ENCODE assay signal across 9 cellular contexts in the genomic region with DNA sequence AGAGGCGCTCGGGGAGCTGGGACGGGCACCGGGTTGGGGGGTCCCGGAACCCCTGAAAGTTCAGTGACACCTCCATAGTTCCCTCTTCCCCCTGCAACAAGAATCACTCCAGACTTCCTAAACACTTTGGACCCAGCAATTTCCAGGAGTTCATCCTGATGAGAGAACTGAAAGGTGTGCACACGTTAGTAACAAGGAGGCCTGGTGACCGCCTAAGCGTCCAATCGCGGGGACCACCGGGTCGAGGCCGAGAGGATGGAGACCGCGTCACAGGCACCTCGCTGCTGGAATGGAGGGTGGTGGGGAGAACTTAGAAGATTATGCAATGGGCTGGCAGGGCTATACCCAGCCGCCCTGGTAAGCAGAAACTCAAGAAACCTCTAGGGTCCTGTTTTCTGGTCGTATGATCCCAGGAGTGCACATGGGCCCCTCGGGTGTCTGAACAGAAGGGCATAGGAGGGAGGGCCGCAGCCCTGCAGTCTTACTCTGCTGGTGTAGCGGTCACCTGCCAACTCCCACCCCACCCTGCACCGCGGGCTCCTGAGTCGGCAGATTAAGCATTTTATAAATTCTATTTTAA. TPM values are rescaled to one million over a fixed set of nuclear protein-coding genes. Genes with fewer than 3 reads are reported as not detected.
DNase-seq lines count a peak whose midpoint lies in the region; ATAC-seq and TF ChIP-seq lines count a peak whose summit lies in the region.
"Not testable (repeated sequence)": the region's sequence is repeated elsewhere in the genome, so short reads cannot be mapped to it uniquely, and the experiment has no call there.
"Had no signal": no experiment of that assay in that cellular context is flagged by ENCODE, and none has a peak within 500 bp of the region (broad histone marks: within the 10 kb centered on the region; RNA-seq: fewer than 3 reads in every experiment).

No MANE protein-coding gene starts in this region.

- H3K4me3 Mint-ChIP-seq in activated T-helper 17 cell treated with anti-CD3 and anti-CD28 coated beads, Interleukin-2, amount 50 U/mL, for 72 hours = not testable (repeated sequence)
- peak overlapping the region; percentile 55 for H3K4me3 Mint-ChIP-seq in mesothelial cell of epicardium

- POLR2A ChIA-PET in BJ (lab: Charles Lee) = not testable (repeated sequence)

- not testable (repeated sequence) for H3K9ac ChIP-seq in HUES64 (ENCODE audit: low read depth, low read length); rectal smooth muscle tissue (ENCODE audit: low read length)

- 12% methylated on average over 10 of the region's 24 CpGs for WGBS in HUES64
- WGBS in tibial nerve, 2 donors = 15 to 29% methylated on average over 14 of the region's 24 CpGs

- not testable (repeated sequence) for H3K27ac ChIP-seq in HUES64 (ENCODE audit: low read depth, low read length); left ventricle myocardium inferior (replicated peaks); rectal smooth muscle tissue (ENCODE audit: low read depth, low read length); tibial nerve

- intact Hi-C loops in left ventricle myocardium inferior (cut with micrococcal nuclease) = not testable (repeated sequence)

- H3K27ac Mint-ChIP-seq in activated T-helper 17 cell treated with anti-CD3 and anti-CD28 coated beads, Interleukin-2, amount 50 U/mL, for 72 hours; mesothelial cell of epicardium: not testable (repeated sequence)

- H3K27me3 Mint-ChIP-seq in activated T-helper 17 cell treated with anti-CD3 and anti-CD28 coated beads, Interleukin-2, amount 50 U/mL, for 72 hours; mesothelial cell of epicardium (ENCODE audit: low read depth): not testable (repeated sequence)

- CTCF ChIA-PET in BJ (lab: Yijun Ruan, JAX) = not testable (repeated sequence)

- peak overlapping the region; percentile 11; the same call in 1 of the 2 replicates for H3K4me3 ChIP-seq in BJ (ENCODE audit: low read depth, low read length)
- peak overlapping the region; percentile 39 for H3K4me3 ChIP-seq in HUES64 (ENCODE audit: low read length)
- peak overlapping the region; percentile 41 for H3K4me3 ChIP-seq in epithelial cell of proximal tubule (ENCODE audit: low read depth, low read length)
- H3K4me3 ChIP-seq in left ventricle myocardium inferior = peak overlapping the region; percentile 50
- H3K4me3 ChIP-seq in rectal smooth muscle tissue (ENCODE audit: low read length) = peak overlapping the region; percentile 27
- H3K4me3 ChIP-seq in tibial nerve = peak overlapping the region in 3 of 4 donors; percentile 9 to 30 (median 12)

- not testable (repeated sequence) for H3K27me3 ChIP-seq in BJ (ENCODE audit: control insufficient read depth, insufficient read depth, low read length); HUES64 (ENCODE audit: insufficient read depth, low read length); left ventricle myocardium inferior (ENCODE audit: low read depth); rectal smooth muscle tissue (ENCODE audit: control insufficient read depth, insufficient read depth, low read length); tibial nerve

- DNase-seq in BJ (ENCODE audit: low read depth); epithelial cell of proximal tubule (ENCODE audit: low read depth); left ventricle myocardium inferior; mesothelial cell of epicardium (ENCODE audit: low spot score in 2 of 2, unreplicated experiment in 2 of 2); tibial nerve (ENCODE audit: low spot score in 2 of 2): not testable (repeated sequence)

- H3K4me1 Mint-ChIP-seq in activated T-helper 17 cell treated with anti-CD3 and anti-CD28 coated beads, Interleukin-2, amount 50 U/mL, for 72 hours; mesothelial cell of epicardium: not testable (repeated sequence)

- not testable (repeated sequence) for TF ChIP-seq EP300 in tibial nerve (IDR thresholded peaks at IDR 0.05)

- not testable (repeated sequence) for TF ChIP-seq POLR2A in tibial nerve (IDR thresholded peaks at IDR 0.05)

- peak; percentile 49 for ATAC-seq in activated T-helper 17 cell treated with anti-CD3 and anti-CD28 coated beads, Interleukin-2, amount 50 U/mL, for 72 hours (replicated peaks)

- not testable (repeated sequence) for H3K4me1 ChIP-seq in HUES64 (ENCODE audit: insufficient read depth, low read length); left ventricle myocardium inferior; rectal smooth muscle tissue (ENCODE audit: control insufficient read depth, insufficient read depth, low read length); tibial nerve

- H3K9me3 ChIP-seq in HUES64 (ENCODE audit: insufficient read depth, low read depth, low read length); left ventricle myocardium inferior (replicated peaks); tibial nerve: not testable (repeated sequence)

- not testable (repeated sequence) for TF ChIP-seq CTCF in BJ (IDR thresholded peaks at IDR 0.05; ENCODE audit: insufficient read depth, low read depth, low read length); epithelial cell of proximal tubule (conservative IDR thresholded peaks at IDR 0.05; ENCODE audit: low read depth, low read length); left ventricle myocardium inferior (IDR thresholded peaks at IDR 0.05; ENCODE audit: borderline replicate concordance); mesothelial cell of epicardium (IDR thresholded peaks at IDR 0.05; ENCODE audit: unreplicated experiment); tibial nerve (IDR thresholded peaks at IDR 0.05)

- not testable (repeated sequence) for H3K36me3 ChIP-seq in BJ (ENCODE audit: control insufficient read depth, insufficient read depth, low read length); HUES64 (ENCODE audit: insufficient read depth, low read length); left ventricle myocardium inferior; rectal smooth muscle tissue (ENCODE audit: control insufficient read depth, insufficient read depth, low read length); tibial nerve

- H3K9me3 Mint-ChIP-seq in activated T-helper 17 cell treated with anti-CD3 and anti-CD28 coated beads, Interleukin-2, amount 50 U/mL, for 72 hours; mesothelial cell of epicardium: not testable (repeated sequence)

- not testable (repeated sequence) for H3K36me3 Mint-ChIP-seq in activated T-helper 17 cell treated with anti-CD3 and anti-CD28 coated beads, Interleukin-2, amount 50 U/mL, for 72 hours (ENCODE audit: low read depth); mesothelial cell of epicardium

RNA-seq across cellular contexts. Expression of a gene that starts 0.5 kb away (rescaled TPM):
- polyA plus RNA-seq in BJ (2011; rRNA removed) = 0.87 and 1.2 TPM in 2 replicates
- 0.82 and 1.6 TPM in 2 replicates for polyA minus RNA-seq in BJ (2011; rRNA and poly(A)+ RNA removed)
- 1.2 TPM for polyA plus RNA-seq in HUES64 (2013, experiment 1 of 2)
- polyA plus RNA-seq in HUES64 (2013, experiment 2 of 2) = 2.9 TPM
- under 1 TPM in 1 of 2 donors, not detected in 1; 0.24 TPM for total RNA-seq in activated T-helper 17 cell treated with anti-CD3 and anti-CD28 coated beads, Interleukin-2, amount 50 U/mL, for 72 hours
- 1.1 and 4.8 TPM in 2 replicates for total RNA-seq in epithelial cell of proximal tubule
- total RNA-seq in left ventricle myocardium inferior = 1.2 TPM
- 2.6 to 4.2 TPM (median 3.2 TPM) in 3 replicates for total RNA-seq in mesothelial cell of epicardium
- 1 to 10 TPM in 1 of 4 donors, under 1 TPM in 3; 0.20 to 7.0 (median 0.66) TPM for total RNA-seq in tibial nerve
- total RNA-seq: activated CD8-positive, alpha-beta T cell treated with anti-CD3 and anti-CD28 coated beads, Interleukin-2, amount 10 ng/mL, durations not matched to agents 7 days and 5 days had no signal

RNA-seq across cellular contexts. Expression of a gene that starts 8.6 kb away (rescaled TPM):
- polyA plus RNA-seq in BJ (2011; rRNA removed) = 57.0 and 77.4 TPM in 2 replicates
- 51.4 and 122 TPM in 2 replicates for polyA minus RNA-seq in BJ (2011; rRNA and poly(A)+ RNA removed)
- 30.4 TPM for polyA plus RNA-seq in HUES64 (2013, experiment 1 of 2)
- 32.3 TPM for polyA plus RNA-seq in HUES64 (2013, experiment 2 of 2)
- 10 to 100 TPM; 22.7 to 41.0 TPM for total RNA-seq in activated T-helper 17 cell treated with anti-CD3 and anti-CD28 coated beads, Interleukin-2, amount 50 U/mL, for 72 hours
- total RNA-seq in epithelial cell of proximal tubule (21.2 and 23.6 TPM in 2 replicates), left ventricle myocardium inferior (35.9 TPM), mesothelial cell of epicardium (35.6 to 39.8 TPM (median 35.7 TPM) in 3 replicates), tibial nerve (10 to 100 TPM; 21.8 to 79.5 (median 52.8) TPM)
